ENCODE assay signal across 14 cellular contexts in the genomic region with DNA sequence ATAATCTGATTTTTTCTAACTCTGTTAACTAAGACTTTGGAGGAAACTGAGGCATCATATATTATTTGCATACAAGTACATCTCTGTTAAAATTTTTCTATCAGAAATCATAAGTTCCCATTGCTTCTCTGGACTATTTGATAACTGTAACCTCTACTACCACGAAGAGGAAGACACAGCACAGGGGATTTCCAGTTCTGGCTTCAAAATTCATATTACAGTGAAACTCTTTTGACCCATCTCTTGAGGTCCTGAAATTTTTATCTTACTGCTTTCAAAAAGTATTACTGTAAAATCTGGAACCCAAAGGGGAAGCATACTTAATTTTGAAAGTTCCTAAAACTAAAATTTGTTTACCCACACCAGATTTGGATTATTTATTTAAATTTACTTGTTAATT. TPM values are rescaled to one million over a fixed set of nuclear protein-coding genes. Genes with fewer than 3 reads are reported as not detected.
A peak's percentile ranks its signal among the peaks of the same experiment; 100 is the strongest.
DNase-seq lines count a peak whose midpoint lies in the region; ATAC-seq and TF ChIP-seq lines count a peak whose summit lies in the region.
"Had no signal": no experiment of that assay in that cellular context is flagged by ENCODE, and none has a peak within 500 bp of the region (broad histone marks: within the 10 kb centered on the region; RNA-seq: fewer than 3 reads in every experiment).

No MANE protein-coding gene starts in this region.

- no peaks in the 10 kb centered on the region for H3K36me3 ChIP-seq in psoas muscle (ENCODE audit: insufficient read depth in 1 of 2, low read depth in 1 of 2)

- no peak for TF ChIP-seq CTCF in activated B cell treated with CpG ODN at 0.5 μM for 24 hours (IDR thresholded peaks at IDR 0.05)
- TF ChIP-seq CTCF in psoas muscle (IDR thresholded peaks at IDR 0.05): no peak

- H3K9me3 Mint-ChIP-seq in activated CD4-positive, alpha-beta T cell treated with anti-CD3 and anti-CD28 coated beads for 36 hours (ENCODE audit: low read depth): no peaks in the 10 kb centered on the region
- no peaks in the 10 kb centered on the region for H3K9me3 Mint-ChIP-seq in activated B cell treated with CpG ODN at 0.5 μM for 24 hours

- peaks cover 40% of the 10 kb centered on the region for H3K4me1 Mint-ChIP-seq in activated CD4-positive, alpha-beta T cell treated with anti-CD3 and anti-CD28 coated beads for 36 hours
- H3K4me1 Mint-ChIP-seq in activated B cell treated with CpG ODN at 0.5 μM for 24 hours: peaks cover 55% of the 10 kb centered on the region

- no peak overlapping the region for H3K27ac Mint-ChIP-seq in activated CD4-positive, alpha-beta T cell treated with anti-CD3 and anti-CD28 coated beads for 36 hours
- H3K27ac Mint-ChIP-seq in activated B cell treated with CpG ODN at 0.5 μM for 24 hours: peak overlapping the region; percentile 18

- H3K4me1 ChIP-seq in psoas muscle: peaks cover 5% of the 10 kb centered on the region

- intact Hi-C loops in activated CD4-positive, alpha-beta T cell treated with anti-CD3 and anti-CD28 coated beads for 36 hours (cut with DNase I, micrococcal nuclease): no loop called here
- intact Hi-C loops in activated B cell treated with CpG ODN at 0.5 μM for 24 hours (cut with micrococcal nuclease): no loop called here
- intact Hi-C loops in psoas muscle (cut with DNase I): no loop called here

- no peak overlapping the region for H3K27ac ChIP-seq in psoas muscle
- H3K27ac ChIP-seq: A549 had no signal

- CTCF ChIA-PET in activated CD4-positive, alpha-beta T cell treated with anti-CD3 and anti-CD28 coated beads for 36 hours (lab: Charles Lee): interaction anchor here (1.3 kb wide), 1 partner anchor 43 kb away, joined by 4 read pairs; no protein-coding TSS in a partner anchor
- CTCF ChIA-PET in activated B cell treated with CpG ODN at 0.5 μM for 24 hours (lab: Charles Lee): interaction anchor here (0.5 kb wide), 1 partner anchor 35 kb away, joined by 3 read pairs; no protein-coding TSS in a partner anchor

- ATAC-seq in activated CD4-positive, alpha-beta T cell treated with anti-CD3 and anti-CD28 coated beads for 36 hours: no peak
- ATAC-seq in GM18907 (IDR thresholded peaks at IDR 0.05; ENCODE audit: unreplicated experiment) (peak; percentile 26), activated B cell treated with CpG ODN at 0.5 μM for 24 hours (ENCODE audit: low read depth) (no peak), psoas muscle (no peak)
- ATAC-seq: A549 had no signal

- H3K9me3 ChIP-seq in psoas muscle: no peaks in the 10 kb centered on the region
- H3K9me3 ChIP-seq: A549 had no signal

- no peaks in the 10 kb centered on the region for H3K27me3 Mint-ChIP-seq in activated CD4-positive, alpha-beta T cell treated with anti-CD3 and anti-CD28 coated beads for 36 hours
- H3K27me3 Mint-ChIP-seq in activated B cell treated with CpG ODN at 0.5 μM for 24 hours: no peaks in the 10 kb centered on the region

- peak overlapping the region; percentile 74 for H3K4me3 ChIP-seq in psoas muscle
- H3K4me3 ChIP-seq: A549 had no signal

- 8 to 31% (median 17%) methylated on average over 1 of the region's 1 CpG for WGBS in psoas muscle, 3 donors

- POLR2A ChIA-PET in activated CD4-positive, alpha-beta T cell treated with anti-CD3 and anti-CD28 coated beads for 36 hours (lab: Charles Lee): interaction anchor here (0.6 kb wide), 1 partner anchor 48 kb away, joined by 6 read pairs; no protein-coding TSS in a partner anchor
- POLR2A ChIA-PET in activated B cell treated with CpG ODN at 0.5 μM for 24 hours (lab: Charles Lee): no interaction called here

- peaks cover 20% of the 10 kb centered on the region for H3K36me3 Mint-ChIP-seq in activated CD4-positive, alpha-beta T cell treated with anti-CD3 and anti-CD28 coated beads for 36 hours (ENCODE audit: low read depth)
- H3K36me3 Mint-ChIP-seq in activated B cell treated with CpG ODN at 0.5 μM for 24 hours (ENCODE audit: low read depth): peaks cover 16% of the 10 kb centered on the region

- peaks cover 0 to 6% (median 0%) of the 10 kb centered on the region in 3 donors for H3K27me3 ChIP-seq in psoas muscle (ENCODE audit: insufficient read depth in 3 of 3, low read length in 2 of 3)

- DNase-seq in activated CD4-positive, alpha-beta T cell treated with anti-CD3 and anti-CD28 coated beads for 36 hours: no peak
- DNase-seq in activated CD4-positive, alpha-beta T cell treated with anti-CD3 and anti-CD28 coated beads, Interleukin-2, amount 50 U/mL, for 48 hours: no peak
- DNase-seq in activated B cell treated with CpG ODN at 0.5 μM for 24 hours (no peak), psoas muscle (no peak), DMS114 treated with DMSO at 0.1 percent for 48 hours (lab: John Stamatoyannopoulos, UW; ENCODE audit: unreplicated experiment) (no peak), middle frontal gyrus (ENCODE audit: extremely low spot score, low spot score) (no peak), epidermal melanocyte (ENCODE audit: insufficient read length, low spot score) (no peak)
- DNase-seq: caudate nucleus, DMS153, midbrain, MV-4-11, trophoblast cell had no signal

- peak overlapping the region; percentile 15 for H3K4me3 Mint-ChIP-seq in activated CD4-positive, alpha-beta T cell treated with anti-CD3 and anti-CD28 coated beads for 36 hours
- peak overlapping the region; percentile 39 for H3K4me3 Mint-ChIP-seq in activated B cell treated with CpG ODN at 0.5 μM for 24 hours

RNA-seq across cellular contexts. Expression of a gene that starts 4.2 kb away (rescaled TPM):
- total RNA-seq in activated CD4-positive, alpha-beta T cell treated with anti-CD3 and anti-CD28 coated beads for 36 hours: 10 to 100 TPM; 65.1 to 66.1 TPM
- total RNA-seq in activated B cell treated with CpG ODN at 0.5 μM for 24 hours (34.2 and 37.2 TPM in 2 replicates), psoas muscle (10 to 100 TPM; 11.1 to 31.0 (median 21.0) TPM)
- 10 to 100 TPM in 1 of 3 donors, 1 to 10 TPM in 2; 7.1 to 13.1 (median 8.0) TPM for polyA plus RNA-seq in psoas muscle
